15 cellular contexts compared by ENCODE assay signal in genomic region chr4:125985856-125986255, GRCh38.
DNase-seq lines count a peak whose midpoint lies in the region; ATAC-seq and TF ChIP-seq lines count a peak whose summit lies in the region.
"Had no signal": no experiment of that assay in that cellular context is flagged by ENCODE, and none has a peak within 500 bp of the region (broad histone marks: within the 10 kb centered on the region; RNA-seq: fewer than 3 reads in every experiment).

No MANE protein-coding gene starts in this region.

- POLR2A ChIA-PET in WTC11 (lab: Charles Lee), result no interaction called here
- POLR2A ChIA-PET in PC-3 (lab: Charles Lee; ENCODE audit: unreplicated experiment), result interaction anchor here (0.6 kb wide), 1 partner anchor 82 kb away, joined by 4 read pairs; no protein-coding TSS in a partner anchor

- H3K4me1 ChIP-seq in neuron (ENCODE audit: insufficient read depth, low read length), result peaks cover 13% of the 10 kb centered on the region
- H3K4me1 ChIP-seq in PC-3 (ENCODE audit: insufficient read depth, low read length), result no peaks in the 10 kb centered on the region

- no TSS peak for BruUV-seq in PC-3 (replicated peaks; lab: Mats Ljungman, UMichigan)

- H3K9me3 Mint-ChIP-seq in WTC11, result peaks cover 8% of the 10 kb centered on the region
- peaks cover 7% of the 10 kb centered on the region in 2 donors for H3K9me3 Mint-ChIP-seq in natural killer cell

- H3K4me3 Mint-ChIP-seq in WTC11 (no peak overlapping the region), natural killer cell (no peak overlapping the region)

- no peak overlapping the region for H3K4me3 ChIP-seq in Jurkat, Clone E6-1 (ENCODE audit: low read length)
- H3K4me3 ChIP-seq in neuron (ENCODE audit: low read length), result no peak overlapping the region
- H3K4me3 ChIP-seq in PC-3 (ENCODE audit: low read length), result no peak overlapping the region

- H3K27ac ChIP-seq in PC-3 (ENCODE audit: low read length), result no peak overlapping the region

- intact Hi-C loops in natural killer cell (cut with micrococcal nuclease) (no loop called here), PC-3 (cut with micrococcal nuclease) (no loop called here)

- H3K79me2 ChIP-seq in PC-3 (ENCODE audit: low read length), result no peaks in the 10 kb centered on the region

- H3K27ac Mint-ChIP-seq in WTC11, result peak overlapping the region; percentile 95; the same call in 1 of the 2 replicates
- no peak overlapping the region for H3K27ac Mint-ChIP-seq in natural killer cell

- TF ChIP-seq CTCF in WTC11 (IDR thresholded peaks at IDR 0.05) (no peak), natural killer cell (IDR thresholded peaks at IDR 0.05) (no peak), PC-3 (conservative IDR thresholded peaks at IDR 0.05; ENCODE audit: low read depth, low read length) (no peak)

- H4K20me1 ChIP-seq in PC-3 (ENCODE audit: low read length), result no peaks in the 10 kb centered on the region

- H3K4me2 ChIP-seq in PC-3 (ENCODE audit: low read length), result no peak overlapping the region

- H3K9me3 ChIP-seq in neuron (ENCODE audit: low read length) (no peaks in the 10 kb centered on the region), PC-3 (ENCODE audit: low read length) (no peaks in the 10 kb centered on the region)

- H3K9me2 ChIP-seq in PC-3 (replicated peaks; ENCODE audit: low read length), result no peaks in the 10 kb centered on the region

- no peaks in the 10 kb centered on the region for H3K36me3 ChIP-seq in neuron (ENCODE audit: insufficient read depth, low read length)
- H3K36me3 ChIP-seq in PC-3 (ENCODE audit: low read depth, low read length), result no peaks in the 10 kb centered on the region

- peak; percentile 10 for DNase-seq in Jurkat, Clone E6-1 (ENCODE audit: low read depth, low spot score)
- DNase-seq in WTC11 (ENCODE audit: low spot score) (peak; percentile 72), NCI-H1930 (lab: John Stamatoyannopoulos, UW) (no peak), UCSD-AML1 (lab: John Stamatoyannopoulos, UW; ENCODE audit: unreplicated experiment) (no peak), natural killer cell (no peak), PC-3 (no peak)
- DNase-seq: activated CD4-positive, alpha-beta T cell treated with anti-CD3 and anti-CD28 coated beads, Interleukin-2, amount 50 U/mL, for 48 hours; cerebellar nuclear complex; foreskin fibroblast; NCI-H345; occipital lobe; stimulated activated naive CD4-positive, alpha-beta T cell had no signal

- H3K36me3 Mint-ChIP-seq in WTC11, result 0 out of 2 replicates have a peak, but pooled peaks cover 3% of the 10 kb centered on the region
- H3K36me3 Mint-ChIP-seq in natural killer cell, result no peaks in the 10 kb centered on the region

- H2AFZ ChIP-seq in neuron (ENCODE audit: low read depth, low read length), result peak overlapping the region; percentile 80
- no peak overlapping the region for H2AFZ ChIP-seq in PC-3 (ENCODE audit: low read length)

- no peak overlapping the region for H3K9ac ChIP-seq in PC-3 (ENCODE audit: low read length)

- H3K4me1 Mint-ChIP-seq in WTC11 (peaks cover 17% of the 10 kb centered on the region), natural killer cell (no peaks in the 10 kb centered on the region)

- CTCF ChIA-PET in WTC11 (lab: Charles Lee), result no interaction called here
- CTCF ChIA-PET in PC-3 (lab: Charles Lee), result no interaction called here

- H3K27me3 ChIP-seq in neuron (ENCODE audit: insufficient read depth, low read length) (no peaks in the 10 kb centered on the region), PC-3 (ENCODE audit: low read length) (no peaks in the 10 kb centered on the region)

- no peaks in the 10 kb centered on the region for H3K27me3 Mint-ChIP-seq in WTC11 (ENCODE audit: low read depth)
- H3K27me3 Mint-ChIP-seq in natural killer cell (ENCODE audit: low read depth in 2 of 2), result no peaks in the 10 kb centered on the region

- H3F3A ChIP-seq in PC-3 (ENCODE audit: low read length, unreplicated experiment), result no peaks in the 10 kb centered on the region

- ATAC-seq in GM21717 (IDR thresholded peaks at IDR 0.05; ENCODE audit: unreplicated experiment) (peak; percentile 70), WTC11 (peak; percentile 99), natural killer cell (no peak), PC-3 (no peak)
- ATAC-seq: HepG2 had no signal

TF ChIP-seq in WTC11, 78 proteins besides CTCF, POLR2A, EP300 and RAD21:
- peak; percentile 68; the same call in 1 of the 2 replicates for TF ChIP-seq FOXK1 (CRISPR knock-in tag; IDR thresholded peaks at IDR 0.05)
- TF ChIP-seq ZNF396 (CRISPR knock-in tag; IDR thresholded peaks at IDR 0.05; ENCODE audit: borderline replicate concordance), result no peak
TF ChIP-seq in WTC11: peak in this region for 1.

Comparison
In these comparisons a context has a peak if more than half of its experiments do, and no peak if none do; other contexts are left out.
1. ATAC-seq: peak in GM21717 (single experiment) and WTC11 (single experiment); none in natural killer cell (0 of 3) and PC-3 (single experiment).
2. DNase-seq: peak in Jurkat, Clone E6-1 (single experiment) and WTC11 (single experiment); none in NCI-H1930 (0 of 2), UCSD-AML1 (single experiment), natural killer cell (single experiment) and PC-3 (single experiment).